15 cellular contexts compared by ENCODE assay signal in genomic region chr13:30196025-30196424, GRCh38.
DNase-seq lines count a peak whose midpoint lies in the region; ATAC-seq and TF ChIP-seq lines count a peak whose summit lies in the region.
"Had no signal": no experiment of that assay in that cellular context is flagged by ENCODE, and none has a peak within 500 bp of the region (broad histone marks: within the 10 kb centered on the region; RNA-seq: fewer than 3 reads in every experiment).

No MANE protein-coding gene starts in this region.

- no peaks in the 10 kb centered on the region for H3K36me3 Mint-ChIP-seq in Calu3 (ENCODE audit: insufficient read depth, unreplicated experiment)
- H3K36me3 Mint-ChIP-seq: activated naive CD8-positive, alpha-beta T cell treated with anti-CD3 and anti-CD28 coated beads for 36 hours had no signal

- no TSS peak for BruUV-seq in Calu3 (replicated peaks; lab: Mats Ljungman, UMichigan)

- no peak overlapping the region for H3K27ac Mint-ChIP-seq in Calu3 (ENCODE audit: unreplicated experiment)
- H3K27ac Mint-ChIP-seq: activated CD8-positive, alpha-beta T cell treated with anti-CD3 and anti-CD28 coated beads, Interleukin-2, amount 10 ng/mL, durations not matched to agents 7 days and 5 days; activated naive CD8-positive, alpha-beta T cell treated with anti-CD3 and anti-CD28 coated beads for 36 hours; T-cell had no signal

- no peak overlapping the region for H3K27ac ChIP-seq in brain microvascular endothelial cell

- H3K4me3 Mint-ChIP-seq in Calu3 (ENCODE audit: low read depth, unreplicated experiment) = no peak overlapping the region
- H3K4me3 Mint-ChIP-seq: activated CD8-positive, alpha-beta T cell treated with anti-CD3 and anti-CD28 coated beads, Interleukin-2, amount 10 ng/mL, durations not matched to agents 7 days and 5 days; activated naive CD8-positive, alpha-beta T cell treated with anti-CD3 and anti-CD28 coated beads for 36 hours; immature natural killer cell; naive thymus-derived CD4-positive, alpha-beta T cell; T-cell had no signal

- H3K4me1 Mint-ChIP-seq in Calu3 (ENCODE audit: low read depth, unreplicated experiment) = no peaks in the 10 kb centered on the region
- H3K4me1 Mint-ChIP-seq: naive thymus-derived CD4-positive, alpha-beta T cell; T-cell had no signal

- H3K27me3 Mint-ChIP-seq in Calu3 (ENCODE audit: unreplicated experiment) = no peaks in the 10 kb centered on the region
- H3K27me3 Mint-ChIP-seq: naive thymus-derived CD4-positive, alpha-beta T cell; T-cell had no signal

- CTCF ChIA-PET in Calu3 (lab: Charles Lee) = interaction anchor here (1.6 kb wide), 1 partner anchor 64 kb away, joined by 3 read pairs; no protein-coding TSS in a partner anchor

- TF ChIP-seq CTCF in brain microvascular endothelial cell (IDR thresholded peaks at IDR 0.05; ENCODE audit: low read depth, low read length, missing control alignments) (peak; percentile 6), Calu3 (IDR thresholded peaks at IDR 0.05; ENCODE audit: unreplicated experiment) (no peak)

- intact Hi-C loops in Calu3 (cut with micrococcal nuclease; ENCODE audit: unreplicated experiment) = no loop called here

- peak; percentile 62 for DNase-seq in H7
- DNase-seq in NCI-H345 treated with DMSO at 0.1 percent for 48 hours (lab: John Stamatoyannopoulos, UW; ENCODE audit: unreplicated experiment) = peak; percentile 26
- DNase-seq in brain microvascular endothelial cell = peak; percentile 67
- peak; percentile 66 for DNase-seq in myocyte (ENCODE audit: low read depth)
- DNase-seq in Calu3 = no peak
- DNase-seq in cortex of kidney (lab: John Stamatoyannopoulos, UW) = no peak
- DNase-seq: activated CD8-positive, alpha-beta T cell treated with anti-CD3 and anti-CD28 coated beads, Interleukin-2, amount 10 ng/mL, durations not matched to agents 7 days and 5 days; activated naive CD8-positive, alpha-beta T cell treated with anti-CD3 and anti-CD28 coated beads for 36 hours; immature natural killer cell; naive thymus-derived CD4-positive, alpha-beta T cell; NCI-H526 treated with DMSO at 0.1 percent for 48 hours; small intestine; T-cell had no signal

- H3K4me3 ChIP-seq in H7 (ENCODE audit: insufficient read depth, low read depth, low read length) = no peak overlapping the region
- no peak overlapping the region for H3K4me3 ChIP-seq in brain microvascular endothelial cell (ENCODE audit: low read depth, low read length)

- in situ Hi-C loops in brain microvascular endothelial cell (cut with HindIII; ENCODE audit: low pct_ligation_motif_present, low sequenced_read_pairs) = no loop called here

- H3K36me3 ChIP-seq in H7 (replicated peaks; ENCODE audit: control insufficient read depth, insufficient read depth, low read length) = no peaks in the 10 kb centered on the region
- no peaks in the 10 kb centered on the region for H3K36me3 ChIP-seq in brain microvascular endothelial cell (replicated peaks)

- H3K27me3 ChIP-seq in H7 (ENCODE audit: control insufficient read depth, insufficient read depth, low read length) (no peaks in the 10 kb centered on the region), brain microvascular endothelial cell (replicated peaks) (no peaks in the 10 kb centered on the region)

- ATAC-seq in HG03378 (IDR thresholded peaks at IDR 0.05; ENCODE audit: unreplicated experiment) = no peak
- no peak for ATAC-seq in GM21576 (IDR thresholded peaks at IDR 0.05; ENCODE audit: unreplicated experiment)
- ATAC-seq: activated CD8-positive, alpha-beta T cell treated with anti-CD3 and anti-CD28 coated beads, Interleukin-2, amount 10 ng/mL, durations not matched to agents 7 days and 5 days; naive thymus-derived CD4-positive, alpha-beta T cell; T-cell had no signal

- no peaks in the 10 kb centered on the region for H3K9me3 Mint-ChIP-seq in Calu3 (ENCODE audit: low read depth, unreplicated experiment)
- H3K9me3 Mint-ChIP-seq: activated naive CD8-positive, alpha-beta T cell treated with anti-CD3 and anti-CD28 coated beads for 36 hours; immature natural killer cell; naive thymus-derived CD4-positive, alpha-beta T cell; T-cell had no signal

Comparison
In these comparisons a context has a peak if more than half of its experiments do, and no peak if none do; other contexts are left out.
1. DNase-seq: peak in H7 (single experiment), NCI-H345 treated with DMSO at 0.1 percent for 48 hours (single experiment), brain microvascular endothelial cell (single experiment) and myocyte (single experiment); none in Calu3 (single experiment) and cortex of kidney (single experiment).